Comparison of ENCODE assay signal across 11 cellular contexts in the genomic region with DNA sequence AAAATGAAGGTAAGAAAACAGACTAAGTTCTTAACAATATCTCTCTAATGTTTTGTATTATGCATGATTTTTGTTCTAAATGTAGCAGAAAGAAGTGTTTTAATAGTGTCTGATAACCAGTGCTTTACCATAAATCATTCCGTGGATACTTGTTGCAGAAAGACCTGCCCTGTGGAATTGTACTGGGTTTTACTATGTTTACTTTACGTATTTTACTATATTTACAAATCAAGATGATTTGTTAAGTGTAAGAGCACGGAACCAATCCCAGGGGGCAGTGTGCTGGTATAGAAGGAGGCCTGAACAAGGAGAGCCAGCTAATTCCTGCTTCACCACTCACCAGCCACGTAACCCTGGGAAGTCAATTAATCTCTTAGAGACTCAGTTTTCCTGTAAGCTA. TPM values are rescaled to one million over a fixed set of nuclear protein-coding genes. Genes with fewer than 3 reads are reported as not detected.
DNase-seq lines count a peak whose midpoint lies in the region; ATAC-seq, FAIRE-seq and TF ChIP-seq lines count a peak whose summit lies in the region.
"Had no signal": no experiment of that assay in that cellular context is flagged by ENCODE, and none has a peak within 500 bp of the region (broad histone marks: within the 10 kb centered on the region; RNA-seq: fewer than 3 reads in every experiment).

No MANE protein-coding gene starts in this region.

- H3K27me3 ChIP-seq in HCT116 (ENCODE audit: insufficient read depth, low read length) (peaks cover 15% of the 10 kb centered on the region; the same call in 1 of the 2 replicates), PC-3 (ENCODE audit: low read length) (peaks cover 58% of the 10 kb centered on the region)

- H3K36me3 ChIP-seq in HCT116 (ENCODE audit: control insufficient read depth in 1 of 2, insufficient read depth in 2 of 2, low read length in 2 of 2) (no peaks in the 10 kb centered on the region), PC-3 (ENCODE audit: low read depth, low read length) (no peaks in the 10 kb centered on the region)

- FAIRE-seq in A549 (lab: Jason Lieb, UNC) = no peak

- H3K4me1 ChIP-seq in A549 (peaks cover 8% of the 10 kb centered on the region; the same call in 2 of the 3 replicates), HCT116 (ENCODE audit: control insufficient read depth in 1 of 2, insufficient read depth in 2 of 2, low read length in 2 of 2) (no peaks in the 10 kb centered on the region), PC-3 (ENCODE audit: insufficient read depth, low read length) (peaks cover 13% of the 10 kb centered on the region; the same call in 1 of the 2 replicates)

- H3F3A ChIP-seq in PC-3 (ENCODE audit: low read length, unreplicated experiment) = no peaks in the 10 kb centered on the region

- TF ChIP-seq POLR2A in A549 (IDR thresholded peaks at IDR 0.05; ENCODE audit: low read length) (no peak), HCT116 (IDR thresholded peaks at IDR 0.05; ENCODE audit: borderline replicate concordance, extremely low read depth, insufficient read depth, insufficient read length) (no peak)

- no peaks in the 10 kb centered on the region for H3K9me2 ChIP-seq in HCT116 (ENCODE audit: insufficient read depth)
- H3K9me2 ChIP-seq in PC-3 (replicated peaks; ENCODE audit: low read length) = no peaks in the 10 kb centered on the region

- BruUV-seq in HCT116 (replicated peaks; lab: Mats Ljungman, UMichigan) = no TSS peak
- no TSS peak for BruUV-seq in PC-3 (replicated peaks; lab: Mats Ljungman, UMichigan)

- H3K9me3 ChIP-seq in A549 (no peaks in the 10 kb centered on the region), HCT116 (ENCODE audit: control insufficient read depth in 1 of 2, insufficient read depth in 1 of 2, low read depth in 1 of 2, low read length in 2 of 2) (no peaks in the 10 kb centered on the region), PC-3 (ENCODE audit: low read length) (no peaks in the 10 kb centered on the region)

- POLR2A ChIA-PET in A549 (lab: Yijun Ruan, JAX) = no interaction called here
- POLR2A ChIA-PET in HCT116 (lab: Charles Lee) = interaction anchor here (0.7 to 0.9 kb wide), 2 partner anchors 30 to 69 kb away, joined by 3 read pairs; partner anchors contain the start of genes HTR3A and USP28
- POLR2A ChIA-PET in PC-3 (lab: Charles Lee; ENCODE audit: unreplicated experiment) = interaction anchor here (0.6 kb wide), 1 partner anchor 335 kb away, joined by 3 read pairs; no protein-coding TSS in a partner anchor
- POLR2A ChIA-PET in naive thymus-derived CD8-positive, alpha-beta T cell (lab: Charles Lee) = no interaction called here

- no peak for TF ChIP-seq RAD21 in A549 (conservative IDR thresholded peaks at IDR 0.05 in 1 of 2, IDR thresholded peaks at IDR 0.05 in 1 of 2)
- peak; percentile 36 for TF ChIP-seq RAD21 in HCT116 (IDR thresholded peaks at IDR 0.05; ENCODE audit: low read depth)

- 8% methylated on average over 4 of the region's 4 CpGs for WGBS in A549 (ENCODE audit: missing lambda C conversion rate)

- no peak overlapping the region for H3K9ac ChIP-seq in HCT116 (ENCODE audit: low read length)
- H3K9ac ChIP-seq in PC-3 (ENCODE audit: low read length) = no peak overlapping the region

- H3K4me1 Mint-ChIP-seq in naive thymus-derived CD8-positive, alpha-beta T cell = no peaks in the 10 kb centered on the region
- H3K4me1 Mint-ChIP-seq: activated naive CD8-positive, alpha-beta T cell treated with anti-CD3 and anti-CD28 coated beads, Interleukin-2, amount 10 ng/mL, durations not matched to agents 7 days and 5 days; immature natural killer cell had no signal

- H4K20me1 ChIP-seq in HCT116 (ENCODE audit: insufficient read depth) (no peaks in the 10 kb centered on the region), PC-3 (ENCODE audit: low read length) (no peaks in the 10 kb centered on the region)

- no peaks in the 10 kb centered on the region for H3K79me2 ChIP-seq in HCT116 (ENCODE audit: insufficient read depth, low read length)
- no peaks in the 10 kb centered on the region for H3K79me2 ChIP-seq in PC-3 (ENCODE audit: low read length)

- no peak overlapping the region for H3K4me3 ChIP-seq in A549
- H3K4me3 ChIP-seq in HCT116 (replicated peaks in 1 of 2; ENCODE audit: low read depth in 1 of 2, low read length in 2 of 2) = no peak overlapping the region
- no peak overlapping the region for H3K4me3 ChIP-seq in PC-3 (ENCODE audit: low read length)
- no peak overlapping the region for H3K4me3 ChIP-seq in fibroblast of the aortic adventitia (ENCODE audit: low read depth, low read length)

- intact Hi-C loops in HCT116 (cut with micrococcal nuclease) = loop anchor here (10.0 kb wide), 1 partner anchor 259 kb away; no protein-coding TSS in a partner anchor
- intact Hi-C loops in PC-3 (cut with micrococcal nuclease) = no loop called here

- no peaks in the 10 kb centered on the region for H3K9me3 Mint-ChIP-seq in naive thymus-derived CD8-positive, alpha-beta T cell
- H3K9me3 Mint-ChIP-seq: activated naive CD8-positive, alpha-beta T cell treated with anti-CD3 and anti-CD28 coated beads, Interleukin-2, amount 10 ng/mL, durations not matched to agents 7 days and 5 days; immature natural killer cell had no signal

- no peak overlapping the region for H3K27ac ChIP-seq in A549
- H3K27ac ChIP-seq in HCT116 (ENCODE audit: low read depth, low read length) = no peak overlapping the region
- H3K27ac ChIP-seq in PC-3 (ENCODE audit: low read length) = no peak overlapping the region

- TF ChIP-seq EP300 in A549 (IDR thresholded peaks at IDR 0.05) = no peak

- CTCF ChIA-PET in A549 (lab: Yijun Ruan, JAX) = interaction anchor here (1.2 to 3.6 kb wide), 4 partner anchors 10 to 355 kb away, joined by 3 to 17 read pairs (median 14); no protein-coding TSS in a partner anchor
- CTCF ChIA-PET in HCT116 (lab: Charles Lee) = interaction anchor here (1.2 to 4.9 kb wide), 5 partner anchors 11 to 356 kb away, joined by 3 to 38 read pairs (median 5); no protein-coding TSS in a partner anchor
- CTCF ChIA-PET in PC-3 (lab: Charles Lee) = interaction anchor here (1.1 to 1.2 kb wide), 2 partner anchors 10 to 356 kb away, joined by 3 to 5 read pairs; no protein-coding TSS in a partner anchor

- H3K27ac Mint-ChIP-seq in naive thymus-derived CD8-positive, alpha-beta T cell = no peak overlapping the region
- H3K27ac Mint-ChIP-seq: activated naive CD8-positive, alpha-beta T cell treated with anti-CD3 and anti-CD28 coated beads, Interleukin-2, amount 10 ng/mL, durations not matched to agents 7 days and 5 days; immature natural killer cell had no signal

- TF ChIP-seq CTCF in A549 (IDR thresholded peaks at IDR 0.05) (0 out of 3 replicates have a peak, but pooled peaks have one; percentile 14), HCT116 (IDR thresholded peaks at IDR 0.05 in 2 of 3, conservative IDR thresholded peaks at IDR 0.05 in 1 of 3; ENCODE audit: borderline replicate concordance in 1 of 3, insufficient read depth in 1 of 3, low read depth in 2 of 3, low read length in 2 of 3) (peak; percentile 18 to 55 (median 46); a peak in 3 of 6 replicates), PC-3 (conservative IDR thresholded peaks at IDR 0.05; ENCODE audit: low read depth, low read length) (peak; percentile 73), fibroblast of the aortic adventitia (IDR thresholded peaks at IDR 0.05; ENCODE audit: insufficient read depth, low read length) (no peak)

- peak; percentile 10 to 54 for DNase-seq in A549 (ENCODE audit: low read depth in 1 of 2, low spot score in 1 of 2)
- peak; percentile 45 for DNase-seq in HCT116 (ENCODE audit: low read depth, low spot score)
- DNase-seq in PC-3 = peak; percentile 93
- peak; percentile 22 for DNase-seq in fibroblast of the aortic adventitia (ENCODE audit: low read depth)
- DNase-seq in naive thymus-derived CD8-positive, alpha-beta T cell = no peak
- DNase-seq in activated CD8-positive, alpha-beta memory T cell treated with anti-CD3 and anti-CD28 coated beads, Interleukin-2, amount 50 U/mL, for 4 hours = no peak
- DNase-seq: activated naive CD8-positive, alpha-beta T cell treated with anti-CD3 and anti-CD28 coated beads, Interleukin-2, amount 10 ng/mL, durations not matched to agents 7 days and 5 days; immature natural killer cell had no signal

- H3K36me3 Mint-ChIP-seq in naive thymus-derived CD8-positive, alpha-beta T cell = no peaks in the 10 kb centered on the region
- H3K36me3 Mint-ChIP-seq: activated naive CD8-positive, alpha-beta T cell treated with anti-CD3 and anti-CD28 coated beads, Interleukin-2, amount 10 ng/mL, durations not matched to agents 7 days and 5 days; immature natural killer cell had no signal

- H3K4me2 ChIP-seq in A549 (peak overlapping the region; percentile 23; the same call in 1 of the 3 replicates), HCT116 (ENCODE audit: low read length) (no peak overlapping the region), PC-3 (ENCODE audit: low read length) (peak overlapping the region; percentile 19; the same call in 1 of the 2 replicates)

- H3K27me3 Mint-ChIP-seq in naive thymus-derived CD8-positive, alpha-beta T cell = peaks cover 3 to 19% (median 7%) of the 10 kb centered on the region in 5 donors

- H3K4me3 Mint-ChIP-seq in naive thymus-derived CD8-positive, alpha-beta T cell = no peak overlapping the region
- H3K4me3 Mint-ChIP-seq: activated naive CD8-positive, alpha-beta T cell treated with anti-CD3 and anti-CD28 coated beads, Interleukin-2, amount 10 ng/mL, durations not matched to agents 7 days and 5 days; immature natural killer cell had no signal

- RAD21 ChIA-PET in HCT116 (lab: Charles Lee; ENCODE audit: low non-redundant PET in 1 of 2, low total read pairs in 2 of 2, uncharacterized antibody in 2 of 2, unreplicated experiment in 2 of 2) = no interaction called here

- ATAC-seq in A549 = peak; percentile 62 to 72; a peak in 4 of 6 replicates
- ATAC-seq in HCT116 = peak; percentile 92
- ATAC-seq in PC-3 = peak; percentile 97
- no peak for ATAC-seq in naive thymus-derived CD8-positive, alpha-beta T cell
- no peak for ATAC-seq in GM18502 (IDR thresholded peaks at IDR 0.05; ENCODE audit: poor library complexity, unreplicated experiment)
- ATAC-seq in HG03439 (IDR thresholded peaks at IDR 0.05; ENCODE audit: unreplicated experiment) = no peak

- no peak overlapping the region for H2AFZ ChIP-seq in HCT116 (ENCODE audit: low read depth, low read length, poor library complexity, severe bottlenecking)
- no peak overlapping the region for H2AFZ ChIP-seq in PC-3 (ENCODE audit: low read length)

RNA-seq across cellular contexts. Expression of gene HTR3B, which starts 1.4 kb away (rescaled TPM):
- polyA plus RNA-seq in A549 (2011; rRNA removed) (not detected in 2 replicates), A549 (2017; fragmentation: RNase III; extraction: RNeasy Plus Mini Kit Qiagen cat#74134 plus additional on column Dnase treatment) (not detected in 3 replicates)
- not detected in 2 replicates for polyA plus RNA-seq in A549 (2012; cell fraction: cytosol; rRNA removed)
- not detected in 2 replicates for polyA plus RNA-seq in A549 (2012; cell fraction: nucleus; rRNA removed)
- polyA minus RNA-seq in A549 (2011; rRNA and poly(A)+ RNA removed) = not detected in 2 replicates
- total RNA-seq in HCT116 (2021; ENCODE audit: unreplicated experiment) (not detected), PC-3 (2014; rRNA removed) (not detected in 2 replicates), fibroblast of the aortic adventitia (ENCODE audit: low replicate concordance) (not detected in 2 replicates)
- not detected in 2 replicates for polyA plus RNA-seq in HCT116 (2012)
- total RNA-seq in naive thymus-derived CD8-positive, alpha-beta T cell = not detected
- not detected for polyA plus RNA-seq in naive thymus-derived CD8-positive, alpha-beta T cell
- total RNA-seq: activated naive CD8-positive, alpha-beta T cell treated with anti-CD3 and anti-CD28 coated beads, Interleukin-2, amount 10 ng/mL, durations not matched to agents 7 days and 5 days; T-helper 1 cell treated with Interleukin-12 subunit alpha and Interleukin-12 subunit beta and Interleukin-4 antibody, amounts not matched to agents 30 ng/mL and 1 ng/mL, for 36 hours had no signal
- polyA plus RNA-seq: immature natural killer cell had no signal

RNA-seq across cellular contexts. Expression of gene USP28, which starts 30.7 kb away (rescaled TPM):
- polyA plus RNA-seq in A549 (2011; rRNA removed) (31.3 and 41.7 TPM in 2 replicates), A549 (2017; fragmentation: RNase III; extraction: RNeasy Plus Mini Kit Qiagen cat#74134 plus additional on column Dnase treatment) (14.8 to 17.4 TPM (median 15.4 TPM) in 3 replicates)
- polyA plus RNA-seq in A549 (2012; cell fraction: cytosol; rRNA removed) = 13.5 and 15.4 TPM in 2 replicates
- polyA plus RNA-seq in A549 (2012; cell fraction: nucleus; rRNA removed) = 9.4 and 9.6 TPM in 2 replicates
- 19.5 and 28.8 TPM in 2 replicates for polyA minus RNA-seq in A549 (2011; rRNA and poly(A)+ RNA removed)
- total RNA-seq in HCT116 (2021; ENCODE audit: unreplicated experiment) (23.5 TPM), PC-3 (2014; rRNA removed) (27.7 and 55.8 TPM in 2 replicates), fibroblast of the aortic adventitia (ENCODE audit: low replicate concordance) (11.0 and 22.4 TPM in 2 replicates)
- 9.7 and 14.0 TPM in 2 replicates for polyA plus RNA-seq in HCT116 (2012)
- total RNA-seq in naive thymus-derived CD8-positive, alpha-beta T cell = 10 to 100 TPM; 21.6 to 22.0 TPM
- polyA plus RNA-seq in naive thymus-derived CD8-positive, alpha-beta T cell = 10 to 100 TPM; 13.7 to 69.1 (median 23.8) TPM

Comparison
In these comparisons a context has a peak if more than half of its experiments do, and no peak if none do; other contexts are left out.
1. ATAC-seq: peak in A549 (2 of 2), HCT116 (single experiment) and PC-3 (single experiment); none in naive thymus-derived CD8-positive, alpha-beta T cell (0 of 2), GM18502 (single experiment) and HG03439 (single experiment).
2. DNase-seq: peak in A549 (2 of 2), HCT116 (single experiment), PC-3 (single experiment) and fibroblast of the aortic adventitia (single experiment); none in naive thymus-derived CD8-positive, alpha-beta T cell (0 of 10) and activated CD8-positive, alpha-beta memory T cell treated with anti-CD3 and anti-CD28 coated beads, Interleukin-2, amount 50 U/mL, for 4 hours (single experiment).
3. POLR2A ChIA-PET loops: an anchor here in HCT116 (0.7 to 0.9 kb wide) and PC-3 (0.6 kb wide); none called in A549 and naive thymus-derived CD8-positive, alpha-beta T cell.
4. Of the 6 proteins assayed by ChIP-seq in both A549 and HCT116: peak only in A549: none; only in HCT116: RAD21; in both: CTCF; in neither: 4.